10 cellular contexts compared by ENCODE assay signal in the genomic region with DNA sequence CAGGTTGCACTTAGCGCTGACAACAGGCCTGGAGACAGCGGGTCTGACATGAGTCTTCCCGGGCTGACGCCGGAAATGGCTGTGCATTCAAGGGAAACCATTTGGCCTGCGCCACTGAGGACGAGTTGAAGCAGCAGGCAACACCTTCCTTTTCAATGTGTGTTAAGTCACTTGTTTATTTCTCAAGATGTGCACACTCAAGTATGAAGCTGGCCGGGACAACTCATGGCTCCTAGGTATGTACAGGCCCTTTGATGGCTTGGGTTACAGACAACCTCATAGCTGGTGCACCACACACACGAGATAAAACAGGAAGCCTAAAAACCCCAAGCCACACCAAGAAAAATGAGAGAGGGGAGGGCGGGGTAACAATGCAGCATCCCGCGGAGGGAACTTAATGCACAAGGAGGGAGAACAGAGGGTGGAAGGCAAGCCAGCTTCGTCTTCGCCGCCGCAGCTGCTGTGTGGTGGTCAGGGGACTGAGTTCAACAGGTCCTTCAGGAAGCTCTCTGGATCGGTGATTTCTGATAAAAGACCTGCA.
DNase-seq lines count a peak whose midpoint lies in the region; ATAC-seq and TF ChIP-seq lines count a peak whose summit lies in the region.
"Had no signal": no experiment of that assay in that cellular context is flagged by ENCODE, and none has a peak within 500 bp of the region (broad histone marks: within the 10 kb centered on the region; RNA-seq: fewer than 3 reads in every experiment).

No MANE protein-coding gene starts in this region.

- no peaks in the 10 kb centered on the region for H3K27me3 ChIP-seq in left ventricle myocardium inferior (ENCODE audit: low read depth)
- H3K27me3 ChIP-seq in sigmoid colon = no peaks in the 10 kb centered on the region
- H3K27me3 ChIP-seq in vagina = no peaks in the 10 kb centered on the region

- intact Hi-C loops in left ventricle myocardium inferior (cut with micrococcal nuclease) (no loop called here), Right ventricle myocardium inferior (cut with DNase I) (loop anchor here (5.0 kb wide), 1 partner anchor 167 kb away; no protein-coding TSS in a partner anchor), sigmoid colon (cut with DNase I) (loop anchor here (5.0 kb wide), 2 partner anchors 62 to 152 kb away; no protein-coding TSS in a partner anchor), vagina (cut with DNase I) (no loop called here)

- peaks cover 33% of the 10 kb centered on the region for H3K4me1 ChIP-seq in left ventricle myocardium inferior
- peaks cover 0 to 36% (median 31%) of the 10 kb centered on the region in 4 donors for H3K4me1 ChIP-seq in sigmoid colon
- H3K4me1 ChIP-seq in vagina = peaks cover 52% of the 10 kb centered on the region

- TF ChIP-seq EP300 in sigmoid colon (IDR thresholded peaks at IDR 0.05) = no peak

- H3K36me3 ChIP-seq in left ventricle myocardium inferior (peaks cover 68% of the 10 kb centered on the region), sigmoid colon (peaks cover 20 to 70% (median 55%) of the 10 kb centered on the region in 4 donors), vagina (peaks cover 0 to 46% of the 10 kb centered on the region in 2 donors)

- H3K36me3 Mint-ChIP-seq in activated naive CD4-positive, alpha-beta T cell treated with anti-CD3 and anti-CD28 coated beads, Interleukin-2, amount 50 U/mL, for 72 hours = peaks cover 25 to 26% of the 10 kb centered on the region in 2 donors

- no peak for ATAC-seq in Right ventricle myocardium inferior
- peak; percentile 94 to 95 for ATAC-seq in activated naive CD4-positive, alpha-beta T cell treated with anti-CD3 and anti-CD28 coated beads, Interleukin-2, amount 50 U/mL, for 72 hours
- no peak for ATAC-seq in HG02973 (IDR thresholded peaks at IDR 0.05; ENCODE audit: unreplicated experiment)
- ATAC-seq: GM12878 had no signal

- no peaks in the 10 kb centered on the region for H3K9me3 Mint-ChIP-seq in activated naive CD4-positive, alpha-beta T cell treated with anti-CD3 and anti-CD28 coated beads, Interleukin-2, amount 50 U/mL, for 72 hours

- TF ChIP-seq POLR2A in sigmoid colon (IDR thresholded peaks at IDR 0.05) (no peak), vagina (IDR thresholded peaks at IDR 0.05) (no peak)

- DNase-seq in left ventricle myocardium inferior (no peak), Right ventricle myocardium inferior (ENCODE audit: missing footprints) (no peak), sigmoid colon (no peak), vagina (ENCODE audit: extremely low spot score in 2 of 2) (no peak), cerebellum (ENCODE audit: low spot score) (no peak), NCI-H1694 treated with DMSO at 0.1 percent for 48 hours (lab: John Stamatoyannopoulos, UW) (no peak)
- DNase-seq in activated naive CD4-positive, alpha-beta T cell treated with anti-CD3 and anti-CD28 coated beads, Interleukin-2, amount 50 U/mL, for 72 hours (ENCODE audit: low spot score in 2 of 2) = peak; percentile 55 to 64
- DNase-seq: H7 had no signal

- WGBS in sigmoid colon, 2 donors = 45 to 60% methylated on average over 17 of the region's 17 CpGs

- peak overlapping the region; percentile 72 for H3K27ac Mint-ChIP-seq in activated naive CD4-positive, alpha-beta T cell treated with anti-CD3 and anti-CD28 coated beads, Interleukin-2, amount 50 U/mL, for 72 hours

- H3K27ac ChIP-seq in left ventricle myocardium inferior (replicated peaks) = peak overlapping the region; percentile 41
- H3K27ac ChIP-seq in sigmoid colon = peak overlapping the region; percentile 48 to 67 (median 62)
- peak overlapping the region; percentile 79 for H3K27ac ChIP-seq in vagina

- H3K4me3 ChIP-seq in left ventricle myocardium inferior = no peak overlapping the region
- H3K4me3 ChIP-seq in sigmoid colon = no peak overlapping the region
- H3K4me3 ChIP-seq in vagina = no peak overlapping the region
- H3K4me3 ChIP-seq: GM12878 had no signal

- no peaks in the 10 kb centered on the region for H3K9me3 ChIP-seq in left ventricle myocardium inferior (replicated peaks)
- H3K9me3 ChIP-seq in sigmoid colon = no peaks in the 10 kb centered on the region
- H3K9me3 ChIP-seq in vagina = no peaks in the 10 kb centered on the region

- TF ChIP-seq CTCF in left ventricle myocardium inferior (IDR thresholded peaks at IDR 0.05; ENCODE audit: borderline replicate concordance) = no peak
- no peak for TF ChIP-seq CTCF in sigmoid colon (IDR thresholded peaks at IDR 0.05)
- no peak for TF ChIP-seq CTCF in vagina (IDR thresholded peaks at IDR 0.05)

Comparison
In these comparisons a context has a peak if more than half of its experiments do, and no peak if none do; other contexts are left out.
1. intact Hi-C loops: an anchor here in Right ventricle myocardium inferior (5.0 kb wide) and sigmoid colon (5.0 kb wide); none called in left ventricle myocardium inferior and vagina.
2. DNase-seq: peak in activated naive CD4-positive, alpha-beta T cell treated with anti-CD3 and anti-CD28 coated beads, Interleukin-2, amount 50 U/mL, for 72 hours (2 of 2); none in left ventricle myocardium inferior (single experiment), Right ventricle myocardium inferior (single experiment), sigmoid colon (single experiment), vagina (0 of 2), cerebellum (single experiment) and NCI-H1694 treated with DMSO at 0.1 percent for 48 hours (single experiment).
3. ATAC-seq: peak in activated naive CD4-positive, alpha-beta T cell treated with anti-CD3 and anti-CD28 coated beads, Interleukin-2, amount 50 U/mL, for 72 hours (2 of 2); none in Right ventricle myocardium inferior (single experiment) and HG02973 (single experiment).
4. Peak in every context shown above with its lines, with median percentiles within 50 percentile points of each other: H3K27ac ChIP-seq.